Comparison of ENCODE assay signal across 8 cellular contexts in the genomic region with DNA sequence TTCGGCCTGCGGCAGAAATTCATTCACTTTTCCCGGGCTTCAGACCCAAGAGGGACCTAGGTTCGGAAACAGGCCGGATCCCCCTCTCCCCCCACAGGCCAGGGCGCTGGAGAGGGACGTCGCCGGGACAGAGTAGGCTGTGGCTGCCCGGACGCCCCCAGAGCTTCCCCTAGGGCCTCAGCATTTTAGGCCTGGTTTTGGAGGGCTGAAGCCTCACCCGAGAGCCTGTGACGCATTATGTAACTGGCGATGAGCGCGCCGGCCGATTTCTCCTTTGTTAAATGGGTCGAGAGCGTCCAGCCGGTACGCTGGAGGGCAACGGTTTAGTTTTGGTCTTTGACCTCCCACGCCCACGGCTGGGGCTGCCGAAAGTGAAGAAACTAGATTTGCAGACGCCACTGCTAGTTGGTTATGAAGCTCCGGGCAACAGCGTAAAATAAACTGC. TPM values are rescaled to one million over a fixed set of nuclear protein-coding genes. Genes with fewer than 3 reads are reported as not detected.
DNase-seq lines count a peak whose midpoint lies in the region; ATAC-seq and TF ChIP-seq lines count a peak whose summit lies in the region.

No MANE protein-coding gene starts in this region.

- peak; percentile 22 for ATAC-seq in GM21825 (IDR thresholded peaks at IDR 0.05; ENCODE audit: unreplicated experiment)
- peak; percentile 53 for ATAC-seq in mucosa of descending colon
- peak; percentile 26 for ATAC-seq in stimulated activated naive CD8-positive, alpha-beta T cell treated with anti-CD3 and anti-CD28 coated beads, Interleukin-15, Interleukin-2, amounts not matched to agents 100 U/mL and 50 U/mL, for 24 hours

- H3K27ac ChIP-seq in MM.1S (ENCODE audit: low read length), result no peak overlapping the region

- H3K36me3 Mint-ChIP-seq in endothelial cell (ENCODE audit: low read depth, unreplicated experiment), result peaks cover 12% of the 10 kb centered on the region

- H3K4me1 ChIP-seq in MM.1S (ENCODE audit: low read length) (no peaks in the 10 kb centered on the region), mucosa of descending colon (ENCODE audit: low read depth) (peaks cover 14% of the 10 kb centered on the region)

- H3K9me2 ChIP-seq in MM.1S (replicated peaks; ENCODE audit: insufficient read depth, low read length), result no peaks in the 10 kb centered on the region

- peak overlapping the region; percentile 78 for H3K9ac ChIP-seq in MM.1S (ENCODE audit: low read length)

- no peaks in the 10 kb centered on the region for H3K36me3 ChIP-seq in MM.1S (replicated peaks; ENCODE audit: insufficient read depth, low read length)
- peaks cover 5% of the 10 kb centered on the region for H3K36me3 ChIP-seq in mucosa of descending colon (ENCODE audit: low read depth)

- H3K27ac Mint-ChIP-seq in endothelial cell (ENCODE audit: unreplicated experiment), result peak overlapping the region; percentile 55

- no peaks in the 10 kb centered on the region for H3F3A ChIP-seq in MM.1S (ENCODE audit: insufficient read depth, low read length)

- no peaks in the 10 kb centered on the region for H3K9me3 ChIP-seq in MM.1S (replicated peaks; ENCODE audit: insufficient read depth, low read length)
- no peaks in the 10 kb centered on the region for H3K9me3 ChIP-seq in mucosa of descending colon

- H3K4me3 Mint-ChIP-seq in endothelial cell (ENCODE audit: unreplicated experiment), result peak overlapping the region; percentile 92

- H3K4me3 ChIP-seq in MM.1S (ENCODE audit: low read length), result peak overlapping the region; percentile 77
- peak overlapping the region; percentile 67 for H3K4me3 ChIP-seq in mucosa of descending colon

- no peaks in the 10 kb centered on the region for H4K20me1 ChIP-seq in MM.1S (ENCODE audit: insufficient read depth, low read length)

- H3K27me3 Mint-ChIP-seq in endothelial cell (ENCODE audit: unreplicated experiment), result no peaks in the 10 kb centered on the region

- no peaks in the 10 kb centered on the region for H3K27me3 ChIP-seq in MM.1S (replicated peaks; ENCODE audit: insufficient read depth, low read length)

- DNase-seq in EL, result peak; percentile 49
- peak; percentile 18 for DNase-seq in MM.1S
- DNase-seq in activated CD8-positive, alpha-beta memory T cell treated with anti-CD3 and anti-CD28 coated beads, Interleukin-2, amount 50 U/mL, for 4 hours, result peak; percentile 39
- DNase-seq in endothelial cell (ENCODE audit: low spot score), result peak; percentile 30
- DNase-seq in mucosa of descending colon, result peak; percentile 69 to 72 (median 72)
- peak; percentile 54 for DNase-seq in stimulated activated naive CD8-positive, alpha-beta T cell treated with anti-CD3 and anti-CD28 coated beads, Interleukin-15, Interleukin-2, amounts not matched to agents 100 U/mL and 50 U/mL, for 24 hours
- DNase-seq in NCI-H1930 (lab: John Stamatoyannopoulos, UW), result no peak

- peak overlapping the region; percentile 48 for H2AFZ ChIP-seq in MM.1S (ENCODE audit: low read length)

- H3K79me2 ChIP-seq in MM.1S (ENCODE audit: low read length), result peaks cover 17% of the 10 kb centered on the region

- H3K4me1 Mint-ChIP-seq in endothelial cell (ENCODE audit: unreplicated experiment), result peaks cover 9% of the 10 kb centered on the region

- intact Hi-C loops in mucosa of descending colon (cut with DNase I, micrococcal nuclease), result no loop called here

- H3K4me2 ChIP-seq in MM.1S (ENCODE audit: low read depth, low read length), result peak overlapping the region; percentile 52

- TF ChIP-seq CTCF in MM.1S (IDR thresholded peaks at IDR 0.05; ENCODE audit: low read length) (no peak), endothelial cell (IDR thresholded peaks at IDR 0.05; ENCODE audit: unreplicated experiment) (no peak), mucosa of descending colon (IDR thresholded peaks at IDR 0.05) (no peak)

- no peaks in the 10 kb centered on the region for H3K9me3 Mint-ChIP-seq in endothelial cell (ENCODE audit: unreplicated experiment)

RNA-seq across cellular contexts. Expression of a gene that starts 0.7 kb away (rescaled TPM):
- total RNA-seq in endothelial cell (ENCODE audit: unreplicated experiment) (138 TPM), mucosa of descending colon (100 to 1,000 TPM; 122 to 212 (median 189) TPM)

RNA-seq across cellular contexts. Expression of a gene that starts 32.8 kb away (rescaled TPM):
- total RNA-seq in endothelial cell (ENCODE audit: unreplicated experiment), result 65.0 TPM
- 100 to 1,000 TPM in 1 of 3 donors, 10 to 100 TPM in 2; 56.2 to 131 (median 68.7) TPM for total RNA-seq in mucosa of descending colon

Comparison
In these comparisons a context has a peak if more than half of its experiments do, and no peak if none do; other contexts are left out.
1. DNase-seq: peak in EL (single experiment), MM.1S (single experiment), activated CD8-positive, alpha-beta memory T cell treated with anti-CD3 and anti-CD28 coated beads, Interleukin-2, amount 50 U/mL, for 4 hours (single experiment), endothelial cell (single experiment), mucosa of descending colon (3 of 3) and stimulated activated naive CD8-positive, alpha-beta T cell treated with anti-CD3 and anti-CD28 coated beads, Interleukin-15, Interleukin-2, amounts not matched to agents 100 U/mL and 50 U/mL, for 24 hours (single experiment); none in NCI-H1930 (0 of 2).
2. Peak in every context shown above with its lines, with median percentiles within 50 percentile points of each other: ATAC-seq.